In genomic region chr7:27150568-27151340, GRCh38 we compare ENCODE assay signal across 1 cellular context.
TF ChIP-seq lines count a peak whose summit lies in the region.

No MANE protein-coding gene starts in this region.

TF ChIP-seq in H1, 55 proteins besides CTCF, POLR2A, EP300 and RAD21:
- TF ChIP-seq EZH2 (IDR thresholded peaks at IDR 0.05; ENCODE audit: low read depth, low read length, severe bottlenecking) (peak; percentile 13), SIX5 (IDR thresholded peaks at IDR 0.05; ENCODE audit: low read depth, low read length) (no peak), EGR1 (IDR thresholded peaks at IDR 0.05; ENCODE audit: borderline replicate concordance, low read depth, low read length) (no peak), CHD2 (IDR thresholded peaks at IDR 0.05; ENCODE audit: low read length) (no peak), SUZ12 (IDR thresholded peaks at IDR 0.05; ENCODE audit: low read length) (peak; percentile 51), GABPA (IDR thresholded peaks at IDR 0.05; ENCODE audit: borderline replicate concordance, insufficient read depth, low read length) (0 out of 2 replicates have a peak, but pooled peaks have one; percentile 17), MAX (IDR thresholded peaks at IDR 0.05) (peak; percentile 23), SIRT6 (IDR thresholded peaks at IDR 0.05; ENCODE audit: low read length) (no peak), ZNF274 (IDR thresholded peaks at IDR 0.05; ENCODE audit: borderline replicate concordance, extremely low read depth, low read length) (no peak), RFX5 (IDR thresholded peaks at IDR 0.05; ENCODE audit: borderline replicate concordance, low read depth, low read length) (no peak), SRF (IDR thresholded peaks at IDR 0.05; ENCODE audit: low read depth, low read length) (no peak), SP4 (IDR thresholded peaks at IDR 0.05; ENCODE audit: low read length) (no peak), CBX5 (IDR thresholded peaks at IDR 0.05; ENCODE audit: low read depth, low read length) (no peak), NANOG (IDR thresholded peaks at IDR 0.05; ENCODE audit: insufficient read depth, low read depth, low read length, poor library complexity, severe bottlenecking) (peak; percentile 8), SAP30 (IDR thresholded peaks at IDR 0.05; ENCODE audit: insufficient read depth, insufficient replicate concordance, low read length) (no peak), ASH2L (IDR thresholded peaks at IDR 0.05; ENCODE audit: low read length) (no peak), BRCA1 (IDR thresholded peaks at IDR 0.05; ENCODE audit: low read depth, low read length) (no peak), TCF12 (IDR thresholded peaks at IDR 0.05; ENCODE audit: low read depth, low read length) (peak; percentile 69; the same call in 1 of the 2 replicates), RNF2 (IDR thresholded peaks at IDR 0.05; ENCODE audit: borderline replicate concordance, low read depth, low read length, missing control alignments, poor library complexity, severe bottlenecking) (no peak), CREB1 (IDR thresholded peaks at IDR 0.05) (peak; percentile 36; the same call in 1 of the 2 replicates), YY1 (IDR thresholded peaks at IDR 0.05; ENCODE audit: low read depth, low read length) (peak; percentile 53; the same call in 1 of the 2 replicates), TAF7 (optimal IDR thresholded peaks at IDR 0.05; ENCODE audit: borderline replicate concordance, low read depth, low read length) (no peak), BCL11A (IDR thresholded peaks at IDR 0.05; ENCODE audit: low read depth in 2 of 2, low read length in 2 of 2) (no peak), POLR2AphosphoS5 (IDR thresholded peaks at IDR 0.05; ENCODE audit: low read depth, low read length) (no peak), JUN (IDR thresholded peaks at IDR 0.05; ENCODE audit: low read depth, low read length) (no peak), ATF3 (IDR thresholded peaks at IDR 0.05; ENCODE audit: insufficient read depth, low read depth, low read length) (no peak), MAFK (IDR thresholded peaks at IDR 0.05; ENCODE audit: low read depth, low read length) (no peak)
